In genomic region chr7:107879400-107880035, GRCh38 we compare ENCODE assay signal across 8 cellular contexts. TPM values are rescaled to one million over a fixed set of nuclear protein-coding genes. Genes with fewer than 3 reads are reported as not detected.
DNase-seq lines count a peak whose midpoint lies in the region; ATAC-seq, FAIRE-seq and TF ChIP-seq lines count a peak whose summit lies in the region.

No MANE protein-coding gene starts in this region.

- H3K9ac ChIP-seq in Karpas-422 (ENCODE audit: low read length) (no peak overlapping the region), keratinocyte (ENCODE audit: control insufficient read depth, extremely low read depth, insufficient read depth, low read length) (no peak overlapping the region)

- no peak for TF ChIP-seq POLR2A in stomach (IDR thresholded peaks at IDR 0.05)

- ATAC-seq in GM21576 (IDR thresholded peaks at IDR 0.05; ENCODE audit: unreplicated experiment): peak; percentile 76

- H3K4me2 ChIP-seq in Karpas-422 (ENCODE audit: low read depth, low read length, poor library complexity, severe bottlenecking) (no peak overlapping the region), keratinocyte (ENCODE audit: control insufficient read depth, extremely low read depth, insufficient read depth, low read depth, low read length) (no peak overlapping the region)

- no peaks in the 10 kb centered on the region for H3K9me1 ChIP-seq in keratinocyte (ENCODE audit: control insufficient read depth, extremely low read depth, insufficient read depth, low read length)

- H3K27ac ChIP-seq in Karpas-422 (ENCODE audit: low read length) (no peak overlapping the region), keratinocyte (ENCODE audit: control insufficient read depth, insufficient read depth, low read length) (no peak overlapping the region), stomach (no peak overlapping the region)

- no peak for TF ChIP-seq EP300 in stomach (IDR thresholded peaks at IDR 0.05)

- H3K36me3 ChIP-seq in Karpas-422 (ENCODE audit: insufficient read depth, low read length) (no peaks in the 10 kb centered on the region), keratinocyte (ENCODE audit: control insufficient read depth in 2 of 2, extremely low read depth in 1 of 2, insufficient read depth in 2 of 2, low read length in 2 of 2) (no peaks in the 10 kb centered on the region), stomach (no peaks in the 10 kb centered on the region)

- H3K4me3 ChIP-seq in Karpas-422 (ENCODE audit: low read length): no peak overlapping the region
- no peak overlapping the region for H3K4me3 ChIP-seq in keratinocyte (ENCODE audit: control insufficient read depth in 2 of 3, extremely low read depth in 1 of 3, insufficient read depth in 2 of 3, low read depth in 1 of 3, low read length in 3 of 3)
- H3K4me3 ChIP-seq in stomach: no peak overlapping the region

- no peaks in the 10 kb centered on the region for H3K9me2 ChIP-seq in Karpas-422 (replicated peaks; ENCODE audit: insufficient read depth, low read length)

- H3K9me3 ChIP-seq in Karpas-422 (ENCODE audit: low read length): no peaks in the 10 kb centered on the region
- H3K9me3 ChIP-seq in keratinocyte (ENCODE audit: control insufficient read depth, low read depth, low read length): no peaks in the 10 kb centered on the region
- no peaks in the 10 kb centered on the region for H3K9me3 ChIP-seq in stomach

- H3K79me2 ChIP-seq in Karpas-422 (ENCODE audit: low read length) (no peaks in the 10 kb centered on the region), keratinocyte (ENCODE audit: control insufficient read depth, insufficient read depth, low read length) (no peaks in the 10 kb centered on the region)

- FAIRE-seq in RCC 7860 (lab: Jason Lieb, UNC): peak; percentile 84
- peak; percentile 86 for FAIRE-seq in keratinocyte (lab: Jason Lieb, UNC)

- in situ Hi-C loops in T47D (cut with HindIII; ENCODE audit: low pct_unique_long_range_greater_than_20kb, low sequenced_read_pairs): no loop called here

- H3K27me3 ChIP-seq in Karpas-422 (ENCODE audit: low read length) (no peaks in the 10 kb centered on the region), keratinocyte (ENCODE audit: control insufficient read depth, extremely low read depth, insufficient read depth, low read length) (no peaks in the 10 kb centered on the region), stomach (no peaks in the 10 kb centered on the region)

- H2AFZ ChIP-seq in Karpas-422 (ENCODE audit: low read length) (no peak overlapping the region), keratinocyte (ENCODE audit: control insufficient read depth, low read length) (no peak overlapping the region)

- intact Hi-C loops in stomach (cut with DNase I; ENCODE audit: low total_unique reads): loop anchor here (10.0 kb wide), 1 partner anchor 265 kb away; no protein-coding TSS in a partner anchor

- TF ChIP-seq CTCF in keratinocyte (optimal IDR thresholded peaks at IDR 0.05 in 1 of 3, IDR thresholded peaks at IDR 0.05 in 1 of 3, conservative IDR thresholded peaks at IDR 0.05 in 1 of 3; ENCODE audit: extremely low read depth in 1 of 3, insufficient read depth in 2 of 3, low read length in 3 of 3): peak; percentile 46 to 74 (median 68)
- TF ChIP-seq CTCF in stomach (IDR thresholded peaks at IDR 0.05): peak in 5 of 7 experiments; percentile 55 to 78 (median 64)

- H4K20me1 ChIP-seq in Karpas-422 (ENCODE audit: insufficient read depth, low read depth, low read length) (no peaks in the 10 kb centered on the region), keratinocyte (ENCODE audit: control insufficient read depth, extremely low read depth, insufficient read depth, low read length) (no peaks in the 10 kb centered on the region)

- 0 to 3% (median 0%) methylated on average over 3 of the region's 3 CpGs for WGBS in stomach, 5 donors

- H3K4me1 ChIP-seq in Karpas-422 (ENCODE audit: low read length): no peaks in the 10 kb centered on the region
- peaks cover 7% of the 10 kb centered on the region for H3K4me1 ChIP-seq in keratinocyte (ENCODE audit: control insufficient read depth, extremely low read depth, insufficient read depth, low read length)
- peaks cover 0 to 14% (median 4%) of the 10 kb centered on the region in 4 donors for H3K4me1 ChIP-seq in stomach

- DNase-seq in NCI-H510A treated with DMSO at 0.1 percent for 48 hours (lab: John Stamatoyannopoulos, UW) (peak; percentile 27), NCI-H510A (lab: John Stamatoyannopoulos, UW) (no peak), Karpas-422 (peak; percentile 70), RCC 7860 (ENCODE audit: low spot score) (peak; percentile 48), T47D (ENCODE audit: low read depth in 1 of 2, low spot score in 1 of 2) (peak; percentile 20 to 62), keratinocyte (ENCODE audit: low read depth, low spot score) (no peak), stomach (peak; percentile 59)

- dilution Hi-C loops in keratinocyte (cut with MboI; ENCODE audit: extremely low pct_ligation_motif_present, low sequenced_read_pairs): no loop called here

RNA-seq across cellular contexts. Expression of gene DLD, which starts 11.5 kb away (rescaled TPM):
- total RNA-seq in Karpas-422 (2014; rRNA removed; shearing (Covaris generic); ENCODE audit: low replicate concordance): 76.3 and 103 TPM in 2 replicates
- polyA plus RNA-seq in keratinocyte (108 to 153 TPM (median 143 TPM) in 3 replicates), stomach (10 to 100 TPM; 24.6 to 74.2 (median 43.6) TPM)
- polyA plus RNA-seq in keratinocyte (2011; ENCODE audit: low read depth): 39.2 TPM
- 106 and 210 TPM in 2 replicates for polyA plus RNA-seq in keratinocyte (2011; cell fraction: cytosol; rRNA removed)
- 151 and 186 TPM in 2 replicates for polyA plus RNA-seq in keratinocyte (2011; cell fraction: nucleus; rRNA removed)
- polyA plus RNA-seq in keratinocyte (2012; ENCODE audit: low replicate concordance): 53.2 and 90.1 TPM in 2 replicates
- 12.3 to 204 TPM (median 110 TPM) in 3 replicates for polyA minus RNA-seq in keratinocyte
- 35.9 TPM for polyA minus RNA-seq in keratinocyte (2011; cell fraction: cytosol; rRNA and poly(A)+ RNA removed)
- polyA minus RNA-seq in keratinocyte (2011; cell fraction: nucleus; rRNA and poly(A)+ RNA removed): 26.2 and 97.3 TPM in 2 replicates
- total RNA-seq in stomach: 100 to 1,000 TPM in 4 of 5 donors, 10 to 100 TPM in 1; 35.6 to 173 (median 133) TPM

Comparison
In these comparisons a context has a peak if more than half of its experiments do, and no peak if none do; other contexts are left out.
1. DNase-seq: peak in NCI-H510A treated with DMSO at 0.1 percent for 48 hours (single experiment), Karpas-422 (single experiment), RCC 7860 (single experiment), T47D (2 of 2) and stomach (single experiment); none in NCI-H510A (single experiment) and keratinocyte (single experiment).